ENCODE assay signal across 17 cellular contexts in the genomic region with DNA sequence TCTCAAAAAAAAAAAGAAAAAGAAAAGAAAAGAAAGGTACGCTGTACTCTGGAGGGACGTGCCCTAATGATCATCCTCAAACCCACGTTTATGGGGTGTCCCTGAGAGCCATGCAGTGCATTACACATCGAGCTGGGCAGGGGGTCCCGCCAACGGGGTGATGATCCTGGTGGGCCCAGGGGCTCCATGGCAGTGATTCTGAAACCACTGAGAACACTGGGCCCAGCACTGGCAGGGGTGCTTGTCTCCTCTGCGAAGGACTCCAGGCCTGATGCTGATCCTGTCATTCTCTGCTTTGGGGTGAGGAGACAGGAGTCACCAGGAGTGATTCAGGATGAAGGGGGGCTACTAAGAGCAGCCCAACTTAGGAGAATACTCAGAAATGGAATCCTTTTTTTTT. TPM values are rescaled to one million over a fixed set of nuclear protein-coding genes. Genes with fewer than 3 reads are reported as not detected.
DNase-seq lines count a peak whose midpoint lies in the region; ATAC-seq and TF ChIP-seq lines count a peak whose summit lies in the region.
"Had no signal": no experiment of that assay in that cellular context is flagged by ENCODE, and none has a peak within 500 bp of the region (broad histone marks: within the 10 kb centered on the region; RNA-seq: fewer than 3 reads in every experiment).

No MANE protein-coding gene starts in this region.

- H3K27ac ChIP-seq in BLaER1 treated with 17β-estradiol and CSF1 and Interleukin-3, amounts not matched to agents 10 nM and 100 nM, result peak overlapping the region in 9 of 11 experiments; percentile 81 to 94 (median 88); a peak in 15 of 22 replicates
- H3K27ac ChIP-seq in CD4-positive, alpha-beta memory T cell (ENCODE audit: low read depth, low read length), result no peak overlapping the region
- H3K27ac ChIP-seq in neutrophil, result peak overlapping the region; percentile 100
- H3K27ac ChIP-seq: HL-60, SJCRH30 had no signal

- no peaks in the 10 kb centered on the region for H3K27me3 Mint-ChIP-seq in CD4-positive, alpha-beta memory T cell
- H3K27me3 Mint-ChIP-seq in central memory CD8-positive, alpha-beta T cell, result no peaks in the 10 kb centered on the region

- no peak for TF ChIP-seq CTCF in neutrophil (IDR thresholded peaks at IDR 0.05)

- H3K4me1 Mint-ChIP-seq in CD4-positive, alpha-beta memory T cell, result peaks cover 11 to 52% (median 29%) of the 10 kb centered on the region in 4 donors
- H3K4me1 Mint-ChIP-seq in central memory CD8-positive, alpha-beta T cell, result peaks cover 46% of the 10 kb centered on the region

- H3K9me3 Mint-ChIP-seq in CD4-positive, alpha-beta memory T cell, result peaks cover 0 to under 1% (median 0%) of the 10 kb centered on the region in 8 donors
- H3K9me3 Mint-ChIP-seq in central memory CD8-positive, alpha-beta T cell, result no peaks in the 10 kb centered on the region

- peak in 1 of 5 donors; percentile 28 for DNase-seq in CD4-positive, alpha-beta memory T cell
- no peak for DNase-seq in central memory CD8-positive, alpha-beta T cell (ENCODE audit: low spot score in 2 of 2)
- no peak for DNase-seq in iPS-NIHi11 (ENCODE audit: low spot score)
- DNase-seq: BE2C, COR-L47, EL, NCI-H1417 treated with DMSO at 0.1 percent for 48 hours, NCI-H1930, NCI-H2171, NCI-H748 treated with DMSO at 0.1 percent for 48 hours, SJCRH30 had no signal

- intact Hi-C loops in CD4-positive, alpha-beta memory T cell (cut with micrococcal nuclease), result no loop called here

- H3K4me3 ChIP-seq in BLaER1 treated with 17β-estradiol and CSF1 and Interleukin-3, amounts not matched to agents 10 nM and 100 nM, result peak overlapping the region in 1 of 10 experiments; percentile 24; a peak in 2 of 20 replicates
- no peak overlapping the region for H3K4me3 ChIP-seq in CD4-positive, alpha-beta memory T cell (ENCODE audit: low read length in 2 of 2)
- H3K4me3 ChIP-seq in neutrophil (ENCODE audit: low read depth in 1 of 2, low read length in 1 of 2), result no peak overlapping the region
- H3K4me3 ChIP-seq: HAP-1, SJCRH30 had no signal

- H3K4me2 ChIP-seq in BLaER1 treated with 17β-estradiol and CSF1 and Interleukin-3, amounts not matched to agents 10 nM and 100 nM, result peak overlapping the region; percentile 80 to 100 (median 93)

- H4K20me1 ChIP-seq in BLaER1 treated with 17β-estradiol and CSF1 and Interleukin-3, amounts not matched to agents 10 nM and 100 nM, result peaks cover 8 to 83% (median 40%) of the 10 kb centered on the region in 11 experiments; a peak in 16 of 22 replicates

- H3K27ac Mint-ChIP-seq in CD4-positive, alpha-beta memory T cell, result peak overlapping the region in 4 of 7 donors; percentile 18 to 98 (median 41)
- peak overlapping the region; percentile 57 for H3K27ac Mint-ChIP-seq in central memory CD8-positive, alpha-beta T cell (ENCODE audit: low read depth)

- POLR2A ChIA-PET in CD4-positive, alpha-beta memory T cell (lab: Charles Lee; ENCODE audit: partially characterized antibody), result interaction anchor here (0.8 to 2.4 kb wide), 5 partner anchors 10 to 35 kb away, joined by 3 to 9 read pairs (median 5); a partner anchor contains a TSS

- peaks cover 0 to 7% (median 0%) of the 10 kb centered on the region in 11 experiments; a peak in 1 of 22 replicates for H3K9me3 ChIP-seq in BLaER1 treated with 17β-estradiol and CSF1 and Interleukin-3, amounts not matched to agents 10 nM and 100 nM (replicated peaks in 1 of 11)
- no peaks in the 10 kb centered on the region for H3K9me3 ChIP-seq in CD4-positive, alpha-beta memory T cell (ENCODE audit: control insufficient read depth in 1 of 2, low read length in 2 of 2)
- no peaks in the 10 kb centered on the region for H3K9me3 ChIP-seq in neutrophil
- H3K9me3 ChIP-seq: BE2C, HAP-1, SJCRH30 had no signal

- peaks cover 25 to 66% of the 10 kb centered on the region in 2 donors for H3K36me3 Mint-ChIP-seq in CD4-positive, alpha-beta memory T cell
- H3K36me3 Mint-ChIP-seq in central memory CD8-positive, alpha-beta T cell (ENCODE audit: insufficient read depth), result peaks cover 94% of the 10 kb centered on the region

- CTCF ChIA-PET in CD4-positive, alpha-beta memory T cell (lab: Charles Lee; ENCODE audit: partially characterized antibody), result interaction anchor here (1.5 to 1.6 kb wide), 2 partner anchors 10 to 57 kb away, joined by 3 to 4 read pairs; no protein-coding TSS in a partner anchor

- H3K4me1 ChIP-seq in BLaER1 treated with 17β-estradiol and CSF1 and Interleukin-3, amounts not matched to agents 10 nM and 100 nM, result peaks cover 91 to 100% (median 98%) of the 10 kb centered on the region in 10 experiments
- peaks cover 50% of the 10 kb centered on the region for H3K4me1 ChIP-seq in CD4-positive, alpha-beta memory T cell (ENCODE audit: insufficient read depth, low read length)
- H3K4me1 ChIP-seq in neutrophil (ENCODE audit: control insufficient read depth in 1 of 2, insufficient read depth in 1 of 2, low read depth in 1 of 2, low read length in 1 of 2), result peaks cover 65% of the 10 kb centered on the region in 2 experiments
- H3K4me1 ChIP-seq: BE2C, HAP-1, SJCRH30 had no signal

- peak overlapping the region in 9 of 11 experiments; percentile 15 to 77 (median 60); a peak in 15 of 22 replicates for H3K9ac ChIP-seq in BLaER1 treated with 17β-estradiol and CSF1 and Interleukin-3, amounts not matched to agents 10 nM and 100 nM

- no peak for ATAC-seq in central memory CD8-positive, alpha-beta T cell (replicated peaks; ENCODE audit: extremely low read depth, poor library complexity, severe bottlenecking)
- ATAC-seq in HG02885 (IDR thresholded peaks at IDR 0.05; ENCODE audit: poor library complexity, unreplicated experiment), result no peak
- no peak for ATAC-seq in GM19395 (IDR thresholded peaks at IDR 0.05; ENCODE audit: unreplicated experiment)

- peaks cover 35 to 95% (median 78%) of the 10 kb centered on the region in 11 experiments for H3K36me3 ChIP-seq in BLaER1 treated with 17β-estradiol and CSF1 and Interleukin-3, amounts not matched to agents 10 nM and 100 nM
- peaks cover 67% of the 10 kb centered on the region for H3K36me3 ChIP-seq in CD4-positive, alpha-beta memory T cell (ENCODE audit: insufficient read depth, low read length)
- peaks cover 95% of the 10 kb centered on the region for H3K36me3 ChIP-seq in neutrophil
- H3K36me3 ChIP-seq: SJCRH30 had no signal

- no peak overlapping the region for H3K4me3 Mint-ChIP-seq in CD4-positive, alpha-beta memory T cell
- no peak overlapping the region for H3K4me3 Mint-ChIP-seq in central memory CD8-positive, alpha-beta T cell

- no peaks in the 10 kb centered on the region for H3K27me3 ChIP-seq in BLaER1 treated with 17β-estradiol and CSF1 and Interleukin-3, amounts not matched to agents 10 nM and 100 nM
- H3K27me3 ChIP-seq in CD4-positive, alpha-beta memory T cell (ENCODE audit: insufficient read depth, low read length), result no peaks in the 10 kb centered on the region
- no peaks in the 10 kb centered on the region for H3K27me3 ChIP-seq in neutrophil
- H3K27me3 ChIP-seq: BE2C, SJCRH30 had no signal

RNA-seq across cellular contexts. Expression of a gene that starts 18.7 kb away (rescaled TPM):
- total RNA-seq in CD4-positive, alpha-beta memory T cell, result 100 to 1,000 TPM; 130 to 135 TPM
- 100 to 1,000 TPM in 1 of 2 donors, 10 to 100 TPM in 1; 29.6 to 114 TPM for polyA plus RNA-seq in CD4-positive, alpha-beta memory T cell

RNA-seq across cellular contexts. Expression of a gene that starts 19.3 kb away (rescaled TPM):
- 10 to 100 TPM; 18.6 to 22.1 TPM for total RNA-seq in CD4-positive, alpha-beta memory T cell
- polyA plus RNA-seq in CD4-positive, alpha-beta memory T cell, result 1 to 10 TPM in 1 of 2 donors, under 1 TPM in 1; 0.84 to 1.2 TPM

RNA-seq across cellular contexts. Expression of a gene that starts 26.4 kb away (rescaled TPM):
- 100 to 1,000 TPM; 194 to 195 TPM for total RNA-seq in CD4-positive, alpha-beta memory T cell
- polyA plus RNA-seq in CD4-positive, alpha-beta memory T cell, result 10 to 100 TPM; 24.1 to 63.9 TPM
